9 cellular contexts compared by ENCODE assay signal in genomic region chr5:168219515-168220410, GRCh38.
DNase-seq lines count a peak whose midpoint lies in the region; ATAC-seq and TF ChIP-seq lines count a peak whose summit lies in the region.
"Had no signal": no experiment of that assay in that cellular context is flagged by ENCODE, and none has a peak within 500 bp of the region (broad histone marks: within the 10 kb centered on the region; RNA-seq: fewer than 3 reads in every experiment).

No MANE protein-coding gene starts in this region.

- H2AFZ ChIP-seq in mammary epithelial cell (ENCODE audit: low read depth, low read length) = peak overlapping the region; percentile 66

- POLR2A ChIA-PET in AG04449 (lab: Yijun Ruan, JAX) = no interaction called here

- peaks cover 0 to 1% (median 0%) of the 10 kb centered on the region in 3 donors for H3K27me3 Mint-ChIP-seq in immature natural killer cell (ENCODE audit: low read depth in 3 of 3)

- no peak overlapping the region for H3K27ac ChIP-seq in RWPE2 (ENCODE audit: poor library complexity, severe bottlenecking)
- H3K27ac ChIP-seq in mammary epithelial cell (ENCODE audit: insufficient read depth, low read depth, low read length) = no peak overlapping the region

- H3K79me2 ChIP-seq in mammary epithelial cell (ENCODE audit: insufficient read depth, low read length) = no peaks in the 10 kb centered on the region

- H3K4me3 ChIP-seq in AG04449 (ENCODE audit: low read depth, low read length) = no peak overlapping the region
- H3K4me3 ChIP-seq in RWPE2 (ENCODE audit: severe bottlenecking) = no peak overlapping the region
- no peak overlapping the region for H3K4me3 ChIP-seq in mammary epithelial cell (replicated peaks in 1 of 3; ENCODE audit: insufficient read depth in 1 of 3, low read depth in 2 of 3, low read length in 3 of 3)

- intact Hi-C loops in mammary epithelial cell (cut with micrococcal nuclease) = loop anchor here (1.0 to 10.0 kb wide), 5 partner anchors 105 to 637 kb away; no protein-coding TSS in a partner anchor

- H3K27me3 ChIP-seq in RWPE2 (ENCODE audit: insufficient read depth, poor library complexity, severe bottlenecking) (no peaks in the 10 kb centered on the region), mammary epithelial cell (ENCODE audit: insufficient read depth, low read length) (no peaks in the 10 kb centered on the region)

- no peaks in the 10 kb centered on the region for H3K9me3 Mint-ChIP-seq in immature natural killer cell
- H3K9me3 Mint-ChIP-seq: T-cell had no signal

- H3K36me3 ChIP-seq in RWPE2 (ENCODE audit: low read depth) (no peaks in the 10 kb centered on the region), mammary epithelial cell (ENCODE audit: insufficient read depth, low read length) (peaks cover 7% of the 10 kb centered on the region)

- peak overlapping the region in 1 of 6 donors; percentile 56 for H3K27ac Mint-ChIP-seq in immature natural killer cell
- H3K27ac Mint-ChIP-seq: T-cell had no signal

- in situ Hi-C loops in mammary epithelial cell (cut with MboI; ENCODE audit: low sequenced_read_pairs in 2 of 2) = loop anchor here (10.0 kb wide), 1 partner anchor 635 kb away; no protein-coding TSS in a partner anchor

- H3K4me1 ChIP-seq in RWPE2 (ENCODE audit: insufficient read depth, poor library complexity, severe bottlenecking) (no peaks in the 10 kb centered on the region), mammary epithelial cell (ENCODE audit: insufficient read depth, low read length) (no peaks in the 10 kb centered on the region)

- DNase-seq in AG04449 (ENCODE audit: low read depth, low spot score) (no peak), GM10266 (ENCODE audit: extremely low spot score) (peak; percentile 72), HCEC 1CT (peak; percentile 69), LHCN-M2 (ENCODE audit: low read depth) (peak; percentile 69), RWPE2 (ENCODE audit: low spot score) (no peak), mammary epithelial cell (peak; percentile 60), immature natural killer cell (peak; percentile 47 to 57 (median 52))
- DNase-seq in stimulated activated CD4-positive, alpha-beta T cell treated with anti-CD3 and anti-CD28 coated beads, Interleukin-2, amount 100 ng/mL, for 48 hours = peak; percentile 42 to 44

- 43% methylated on average over 8 of the region's 8 CpGs for WGBS in mammary epithelial cell (ENCODE audit: low coverage, missing lambda C conversion rate)

- H3K36me3 Mint-ChIP-seq in immature natural killer cell = no peaks in the 10 kb centered on the region
- H3K36me3 Mint-ChIP-seq: T-cell had no signal

- peak; percentile 68 for ATAC-seq in RWPE2 (ENCODE audit: low read depth)

- H4K20me1 ChIP-seq in mammary epithelial cell (ENCODE audit: insufficient read depth, low read length) = no peaks in the 10 kb centered on the region

- BruUV-seq in mammary epithelial cell (replicated peaks; lab: Mats Ljungman, UMichigan) = no TSS peak

- peak overlapping the region; percentile 41 to 73 (median 57) for H3K4me3 Mint-ChIP-seq in immature natural killer cell
- H3K4me3 Mint-ChIP-seq: T-cell had no signal

- no peaks in the 10 kb centered on the region for H3K9me3 ChIP-seq in RWPE2 (ENCODE audit: severe bottlenecking)
- H3K9me3 ChIP-seq in mammary epithelial cell (replicated peaks; ENCODE audit: insufficient read depth, low read length) = no peaks in the 10 kb centered on the region

- H3K4me2 ChIP-seq in mammary epithelial cell (ENCODE audit: insufficient read depth, low read depth, low read length) = peak overlapping the region; percentile 59

- no peak overlapping the region for H3K9ac ChIP-seq in mammary epithelial cell (ENCODE audit: insufficient read depth, low read length)

- dilution Hi-C loops in mammary epithelial cell (cut with HindIII; ENCODE audit: low sequenced_read_pairs) = no loop called here

- CTCF ChIA-PET in AG04449 (lab: Yijun Ruan, JAX) = interaction anchor here (0.7 to 5.0 kb wide), 49 partner anchors 8 to 651 kb away, joined by 3 to 49 read pairs (median 4); no protein-coding TSS in a partner anchor
- CTCF ChIA-PET in mammary epithelial cell (lab: Charles Lee; ENCODE audit: low non-redundant PET) = interaction anchor here (0.6 to 0.7 kb wide), 3 partner anchors 105 to 520 kb away, joined by 3 to 32 read pairs (median 19); no protein-coding TSS in a partner anchor

- peak; percentile 75 for TF ChIP-seq CTCF in AG04449 (IDR thresholded peaks at IDR 0.05; ENCODE audit: insufficient read depth, low read length, missing control alignments)
- peak; percentile 89 for TF ChIP-seq CTCF in GM10266 (IDR thresholded peaks at IDR 0.05; ENCODE audit: control insufficient read depth, insufficient read depth, low read depth, missing control alignments)
- peak; percentile 98 for TF ChIP-seq CTCF in RWPE2 (IDR thresholded peaks at IDR 0.05; ENCODE audit: poor library complexity, severe bottlenecking)
- TF ChIP-seq CTCF in mammary epithelial cell (conservative IDR thresholded peaks at IDR 0.05 in 1 of 2, IDR thresholded peaks at IDR 0.05 in 1 of 2; ENCODE audit: extremely low read depth in 1 of 2, insufficient read depth in 1 of 2, low read depth in 1 of 2, low read length in 2 of 2) = peak; percentile 85 to 93

- H3K4me1 Mint-ChIP-seq in immature natural killer cell = peaks cover 6 to 12% of the 10 kb centered on the region in 2 donors

Comparison
In these comparisons a context has a peak if more than half of its experiments do, and no peak if none do; other contexts are left out.
1. DNase-seq: peak in GM10266 (single experiment), HCEC 1CT (single experiment), LHCN-M2 (single experiment), mammary epithelial cell (single experiment), immature natural killer cell (3 of 3) and stimulated activated CD4-positive, alpha-beta T cell treated with anti-CD3 and anti-CD28 coated beads, Interleukin-2, amount 100 ng/mL, for 48 hours (2 of 2); none in AG04449 (single experiment) and RWPE2 (single experiment).
2. Peak in every context shown above with its lines, with median percentiles within 50 percentile points of each other: CTCF ChIP-seq.